Comparison of ENCODE assay signal across 23 cellular contexts in the genomic region with DNA sequence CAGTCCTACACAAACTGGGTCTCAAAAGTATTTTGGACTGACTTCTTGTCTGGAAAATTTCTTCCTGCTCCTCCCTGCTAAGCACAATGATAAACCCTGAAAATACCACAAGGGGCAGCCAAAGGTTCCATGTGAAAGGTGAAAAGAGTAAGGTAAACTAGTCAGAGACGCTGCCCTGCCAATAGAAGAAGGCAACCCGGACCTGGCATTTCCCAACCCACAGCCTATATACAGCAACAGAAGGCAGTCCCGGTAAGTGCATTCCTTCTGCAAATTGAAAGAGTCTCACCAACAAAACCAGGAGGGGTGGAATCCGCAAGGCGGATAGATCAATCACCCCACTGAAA.
DNase-seq lines count a peak whose midpoint lies in the region; ATAC-seq, FAIRE-seq and TF ChIP-seq lines count a peak whose summit lies in the region.
"Had no signal": no experiment of that assay in that cellular context is flagged by ENCODE, and none has a peak within 500 bp of the region (broad histone marks: within the 10 kb centered on the region; RNA-seq: fewer than 3 reads in every experiment).

No MANE protein-coding gene starts in this region.

- H3K36me3 Mint-ChIP-seq in stimulated activated naive B cell treated with anti-CD40 and anti-IgM and Interleukin-4, amounts not matched to agents 10 μg/mL and 1 μg/mL and 100 μg/mL, for 72 hours: peaks cover 35 to 62% of the 10 kb centered on the region in 2 donors
- H3K36me3 Mint-ChIP-seq in stimulated activated memory B cell treated with anti-CD40 and anti-IgM and Interleukin-4, amounts not matched to agents 10 μg/mL and 1 μg/mL and 100 μg/mL, for 72 hours: peaks cover 44% of the 10 kb centered on the region

- H3K27ac Mint-ChIP-seq in stimulated activated naive B cell treated with anti-CD40 and anti-IgM and Interleukin-4, amounts not matched to agents 10 μg/mL and 1 μg/mL and 100 μg/mL, for 72 hours: peak overlapping the region; percentile 57
- no peak overlapping the region for H3K27ac Mint-ChIP-seq in stimulated activated memory B cell treated with anti-CD40 and anti-IgM and Interleukin-4, amounts not matched to agents 10 μg/mL and 1 μg/mL and 100 μg/mL, for 72 hours
- H3K27ac Mint-ChIP-seq: B cell, HFFc6 had no signal

- no peaks in the 10 kb centered on the region for H3K9me3 ChIP-seq in right atrium auricular region
- H3K9me3 ChIP-seq: SK-N-SH had no signal

- intact Hi-C loops in Right ventricle myocardium superior (cut with DNase I): no loop called here

- H3K36me3 ChIP-seq in right atrium auricular region (no peaks in the 10 kb centered on the region), bronchial epithelial cell (ENCODE audit: control insufficient read depth, insufficient read depth, low read length) (no peaks in the 10 kb centered on the region)

- H3K9me3 Mint-ChIP-seq in stimulated activated naive B cell treated with anti-CD40 and anti-IgM and Interleukin-4, amounts not matched to agents 10 μg/mL and 1 μg/mL and 100 μg/mL, for 72 hours: no peaks in the 10 kb centered on the region
- no peaks in the 10 kb centered on the region for H3K9me3 Mint-ChIP-seq in stimulated activated memory B cell treated with anti-CD40 and anti-IgM and Interleukin-4, amounts not matched to agents 10 μg/mL and 1 μg/mL and 100 μg/mL, for 72 hours
- H3K9me3 Mint-ChIP-seq: HFFc6 had no signal

- no peak for ATAC-seq in Right ventricle myocardium superior (ENCODE audit: poor library complexity)
- ATAC-seq in left lobe of liver: peak; percentile 45
- no peak for ATAC-seq in stimulated activated naive B cell treated with anti-CD40 and anti-IgM and Interleukin-4, amounts not matched to agents 10 μg/mL and 1 μg/mL and 100 μg/mL, for 72 hours (replicated peaks)
- no peak for ATAC-seq in stimulated activated memory B cell treated with anti-CD40 and anti-IgM and Interleukin-4, amounts not matched to agents 10 μg/mL and 1 μg/mL and 100 μg/mL, for 72 hours
- ATAC-seq in HG02870 (IDR thresholded peaks at IDR 0.05; ENCODE audit: unreplicated experiment): no peak
- ATAC-seq: K562 had no signal

- H3K4me1 ChIP-seq in right atrium auricular region: peaks cover 2 to 23% of the 10 kb centered on the region in 2 donors

- H3K4me1 Mint-ChIP-seq in stimulated activated naive B cell treated with anti-CD40 and anti-IgM and Interleukin-4, amounts not matched to agents 10 μg/mL and 1 μg/mL and 100 μg/mL, for 72 hours: peaks cover 49 to 69% of the 10 kb centered on the region in 2 donors
- peaks cover 60% of the 10 kb centered on the region for H3K4me1 Mint-ChIP-seq in stimulated activated memory B cell treated with anti-CD40 and anti-IgM and Interleukin-4, amounts not matched to agents 10 μg/mL and 1 μg/mL and 100 μg/mL, for 72 hours

- H3K4me3 Mint-ChIP-seq in stimulated activated naive B cell treated with anti-CD40 and anti-IgM and Interleukin-4, amounts not matched to agents 10 μg/mL and 1 μg/mL and 100 μg/mL, for 72 hours: no peak overlapping the region
- no peak overlapping the region for H3K4me3 Mint-ChIP-seq in stimulated activated memory B cell treated with anti-CD40 and anti-IgM and Interleukin-4, amounts not matched to agents 10 μg/mL and 1 μg/mL and 100 μg/mL, for 72 hours
- H3K4me3 Mint-ChIP-seq: B cell, HFFc6 had no signal

- H3K27me3 Mint-ChIP-seq in stimulated activated naive B cell treated with anti-CD40 and anti-IgM and Interleukin-4, amounts not matched to agents 10 μg/mL and 1 μg/mL and 100 μg/mL, for 72 hours: no peaks in the 10 kb centered on the region
- H3K27me3 Mint-ChIP-seq in stimulated activated memory B cell treated with anti-CD40 and anti-IgM and Interleukin-4, amounts not matched to agents 10 μg/mL and 1 μg/mL and 100 μg/mL, for 72 hours: no peaks in the 10 kb centered on the region
- H3K27me3 Mint-ChIP-seq: B cell had no signal

- DNase-seq in right atrium auricular region (ENCODE audit: low spot score) (no peak), Right ventricle myocardium superior (no peak), bronchial epithelial cell (ENCODE audit: low read depth) (no peak), left lobe of liver (ENCODE audit: low spot score) (no peak), C1 segment of cervical spinal cord (lab: John Stamatoyannopoulos, UW) (no peak)
- no peak for DNase-seq in stimulated activated naive B cell treated with anti-CD40 and anti-IgM and Interleukin-4, amounts not matched to agents 10 μg/mL and 1 μg/mL and 100 μg/mL, for 72 hours
- DNase-seq: EL; H7; HFFc6; NCI-H1092 treated with DMSO at 0.1 percent for 48 hours; NCI-H146; NCI-H2029 treated with DMSO at 0.1 percent for 48 hours; NCI-H226; NCI-H510A treated with DMSO at 0.1 percent for 48 hours; NCI-H748 treated with DMSO at 0.1 percent for 48 hours; NK-92 treated with Interleukin-12 subunit alpha and Interleukin-12 subunit beta, amount 100 ng/mL, for 24 hours; SIG-M5; SK-N-SH had no signal

- H3K27me3 ChIP-seq in right atrium auricular region (no peaks in the 10 kb centered on the region), bronchial epithelial cell (ENCODE audit: control insufficient read depth, insufficient read depth, low read length) (peaks cover 6% of the 10 kb centered on the region)

- no peak for TF ChIP-seq CTCF in right atrium auricular region (IDR thresholded peaks at IDR 0.05)
- TF ChIP-seq CTCF in bronchial epithelial cell (IDR thresholded peaks at IDR 0.05; ENCODE audit: insufficient read depth, low read length, severe bottlenecking): no peak

- H3K4me3 ChIP-seq in right atrium auricular region (no peak overlapping the region), bronchial epithelial cell (ENCODE audit: low read depth, low read length) (no peak overlapping the region)
- H3K4me3 ChIP-seq: K562 had no signal

- peak; percentile 36 for FAIRE-seq in bronchial epithelial cell (lab: Jason Lieb, UNC)
- FAIRE-seq: K562 had no signal

- H3K27ac ChIP-seq in right atrium auricular region: peak overlapping the region; percentile 67 to 84
- H3K27ac ChIP-seq: RWPE1 had no signal
